12 cellular contexts compared by ENCODE assay signal in the genomic region with DNA sequence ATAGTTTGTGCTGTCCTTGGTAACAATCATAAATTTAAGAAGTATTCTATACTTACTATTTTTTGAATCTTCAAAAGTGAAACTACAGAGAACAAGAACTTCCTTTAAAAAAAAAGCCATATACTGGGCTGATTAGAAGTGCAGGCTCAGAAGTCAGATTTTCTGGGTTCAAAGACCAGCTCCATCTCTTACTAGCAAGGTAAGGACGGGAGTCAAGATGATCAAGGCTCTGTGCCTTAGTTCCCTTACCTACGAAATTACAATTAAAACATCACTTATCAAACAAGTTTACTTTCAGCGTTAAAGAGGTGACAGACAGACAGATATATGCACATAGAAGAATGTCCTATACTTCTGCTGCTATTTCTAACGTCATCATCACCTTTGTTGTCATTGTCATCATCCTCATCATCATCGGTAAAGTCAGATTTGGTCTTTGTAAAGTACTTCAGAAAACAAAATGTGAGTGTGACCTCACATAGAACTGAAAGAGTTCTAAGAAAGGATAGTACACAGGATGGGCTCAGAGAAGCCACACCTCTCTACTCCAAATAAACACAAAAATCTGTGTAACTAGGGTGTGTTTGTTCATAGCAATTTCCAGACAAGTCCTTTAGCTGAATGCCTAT.
DNase-seq lines count a peak whose midpoint lies in the region; ATAC-seq and TF ChIP-seq lines count a peak whose summit lies in the region.
"Had no signal": no experiment of that assay in that cellular context is flagged by ENCODE, and none has a peak within 500 bp of the region (broad histone marks: within the 10 kb centered on the region; RNA-seq: fewer than 3 reads in every experiment).

No MANE protein-coding gene starts in this region.

- peak overlapping the region; percentile 64 for H3K27ac ChIP-seq in neutrophil
- H3K27ac ChIP-seq: right lobe of liver, SJCRH30, testis had no signal

- ATAC-seq in HG02610 (IDR thresholded peaks at IDR 0.05; ENCODE audit: unreplicated experiment): no peak

- no peak for TF ChIP-seq CTCF in neutrophil (IDR thresholded peaks at IDR 0.05)

- peaks cover 50 to 62% (median 57%) of the 10 kb centered on the region in 3 donors for H3K4me1 Mint-ChIP-seq in IgD-negative memory B cell
- H3K4me1 Mint-ChIP-seq in activated T-helper 1 cell treated with anti-CD3 and anti-CD28 coated beads, Interleukin-12 subunit alpha, Interleukin-12 subunit beta, Interleukin-2, Interleukin-4 antibody, amounts not matched to agents 30 ng/mL and 10 ng/mL and 1 ng/mL, durations not matched to agents 14 hours and 24 hours and 36 hours (ENCODE audit: low read depth): peaks cover 37% of the 10 kb centered on the region

- H3K27me3 Mint-ChIP-seq in IgD-negative memory B cell: peaks cover 1% of the 10 kb centered on the region
- no peaks in the 10 kb centered on the region for H3K27me3 Mint-ChIP-seq in activated T-helper 1 cell treated with anti-CD3 and anti-CD28 coated beads, Interleukin-12 subunit alpha, Interleukin-12 subunit beta, Interleukin-2, Interleukin-4 antibody, amounts not matched to agents 30 ng/mL and 10 ng/mL and 1 ng/mL, durations not matched to agents 14 hours and 24 hours and 36 hours (ENCODE audit: insufficient read depth)

- peaks cover 22 to 42% of the 10 kb centered on the region in 2 experiments for H3K4me1 ChIP-seq in neutrophil (ENCODE audit: control insufficient read depth in 1 of 2, insufficient read depth in 1 of 2, low read depth in 1 of 2, low read length in 1 of 2)
- H3K4me1 ChIP-seq: testis had no signal

- DNase-seq in NCI-H510A treated with DMSO at 0.1 percent for 48 hours (lab: John Stamatoyannopoulos, UW) (peak; percentile 5), NCI-H510A (lab: John Stamatoyannopoulos, UW) (no peak), cerebellar nuclear complex (lab: John Stamatoyannopoulos, UW) (no peak), NCI-H82 treated with DMSO at 0.1 percent for 48 hours (lab: John Stamatoyannopoulos, UW; ENCODE audit: unreplicated experiment) (no peak)
- no peak for DNase-seq in activated T-helper 1 cell treated with anti-CD3 and anti-CD28 coated beads, Interleukin-12 subunit alpha, Interleukin-12 subunit beta, Interleukin-2, Interleukin-4 antibody, amounts not matched to agents 30 ng/mL and 10 ng/mL and 1 ng/mL, durations not matched to agents 14 hours and 24 hours and 36 hours (ENCODE audit: low spot score)
- DNase-seq: NCI-H446, right lobe of liver, SJCRH30, testis had no signal

- H3K4me3 Mint-ChIP-seq in IgD-negative memory B cell: peak overlapping the region; percentile 36 to 84 (median 79)
- peak overlapping the region; percentile 48 for H3K4me3 Mint-ChIP-seq in activated T-helper 1 cell treated with anti-CD3 and anti-CD28 coated beads, Interleukin-12 subunit alpha, Interleukin-12 subunit beta, Interleukin-2, Interleukin-4 antibody, amounts not matched to agents 30 ng/mL and 10 ng/mL and 1 ng/mL, durations not matched to agents 14 hours and 24 hours and 36 hours

- no peaks in the 10 kb centered on the region for H3K36me3 Mint-ChIP-seq in IgD-negative memory B cell
- peaks cover 2% of the 10 kb centered on the region for H3K36me3 Mint-ChIP-seq in activated T-helper 1 cell treated with anti-CD3 and anti-CD28 coated beads, Interleukin-12 subunit alpha, Interleukin-12 subunit beta, Interleukin-2, Interleukin-4 antibody, amounts not matched to agents 30 ng/mL and 10 ng/mL and 1 ng/mL, durations not matched to agents 14 hours and 24 hours and 36 hours (ENCODE audit: low read depth)

- H3K9me3 ChIP-seq in neutrophil: no peaks in the 10 kb centered on the region
- H3K9me3 ChIP-seq: right lobe of liver, SJCRH30, testis had no signal

- intact Hi-C loops in activated T-helper 1 cell treated with anti-CD3 and anti-CD28 coated beads, Interleukin-12 subunit alpha, Interleukin-12 subunit beta, Interleukin-2, Interleukin-4 antibody, amounts not matched to agents 30 ng/mL and 10 ng/mL and 1 ng/mL, durations not matched to agents 14 hours and 24 hours and 36 hours (cut with micrococcal nuclease): loop anchor here (1.0 to 10.0 kb wide), 2 partner anchors 148 to 339 kb away; no protein-coding TSS in a partner anchor

- H3K36me3 ChIP-seq in neutrophil: no peaks in the 10 kb centered on the region
- H3K36me3 ChIP-seq: right lobe of liver, SJCRH30 had no signal

- no peaks in the 10 kb centered on the region for H3K27me3 ChIP-seq in neutrophil
- H3K27me3 ChIP-seq: right lobe of liver, SJCRH30, testis had no signal

- no peaks in the 10 kb centered on the region for H3K9me3 Mint-ChIP-seq in IgD-negative memory B cell
- no peaks in the 10 kb centered on the region for H3K9me3 Mint-ChIP-seq in activated T-helper 1 cell treated with anti-CD3 and anti-CD28 coated beads, Interleukin-12 subunit alpha, Interleukin-12 subunit beta, Interleukin-2, Interleukin-4 antibody, amounts not matched to agents 30 ng/mL and 10 ng/mL and 1 ng/mL, durations not matched to agents 14 hours and 24 hours and 36 hours

- H3K27ac Mint-ChIP-seq in IgD-negative memory B cell: peak overlapping the region; percentile 9 to 96 (median 87)
- peak overlapping the region; percentile 72 for H3K27ac Mint-ChIP-seq in activated T-helper 1 cell treated with anti-CD3 and anti-CD28 coated beads, Interleukin-12 subunit alpha, Interleukin-12 subunit beta, Interleukin-2, Interleukin-4 antibody, amounts not matched to agents 30 ng/mL and 10 ng/mL and 1 ng/mL, durations not matched to agents 14 hours and 24 hours and 36 hours

- no peak overlapping the region for H3K4me3 ChIP-seq in neutrophil (ENCODE audit: low read depth in 1 of 2, low read length in 1 of 2)
- H3K4me3 ChIP-seq: right lobe of liver, SJCRH30, testis had no signal
